ENCODE assay signal across 26 cellular contexts in the genomic region with DNA sequence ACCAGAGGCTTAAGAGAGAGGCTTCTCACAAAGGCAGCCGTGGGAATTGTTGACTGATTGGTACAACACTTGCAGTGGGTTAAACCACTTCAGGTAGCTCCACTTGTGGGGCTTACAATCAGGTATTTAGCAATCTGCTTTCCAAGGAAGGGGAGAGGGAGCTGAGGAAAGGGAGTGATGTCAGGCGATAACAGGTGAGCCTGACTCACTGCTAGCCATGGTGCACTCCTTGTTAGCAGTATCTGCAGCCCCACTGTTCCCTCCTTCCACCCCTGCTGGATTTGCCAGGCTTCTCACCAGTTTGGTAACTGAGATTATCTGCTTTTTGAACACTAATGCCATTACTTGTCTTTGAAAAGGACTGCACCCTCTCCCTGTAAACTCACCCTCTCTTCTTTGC.
"Had no signal": no experiment of that assay in that cellular context is flagged by ENCODE, and none has a peak within 500 bp of the region (broad histone marks: within the 10 kb centered on the region; RNA-seq: fewer than 3 reads in every experiment).

No MANE protein-coding gene starts in this region.

- H3K27me3 ChIP-seq: gastroesophageal sphincter, neural progenitor cell, sigmoid colon, thyroid gland had no signal

- H3K27me3 Mint-ChIP-seq: activated CD4-positive, alpha-beta T cell treated with anti-CD3 and anti-CD28 coated beads, Interleukin-2, amount 10 ng/mL, durations not matched to agents 7 days and 5 days; activated T-cell treated with anti-CD3 and anti-CD28 coated beads, Interleukin-2, amount 50 U/mL, for 24 hours; activated T-helper 17 cell treated with anti-CD3 and anti-CD28 coated beads, Interleukin-2, amount 50 U/mL, for 72 hours; dendritic cell treated with granulocyte-macrophage colony-stimulating factor and Interleukin-4, amounts not matched to agents 40 ng/mL and 50 ng/mL, for 4 days; T-cell had no signal

- DNase-seq: activated CD4-positive, alpha-beta T cell treated with anti-CD3 and anti-CD28 coated beads, Interleukin-2, amount 10 ng/mL, durations not matched to agents 7 days and 5 days; activated CD4-positive, CD25-positive, alpha-beta regulatory T cell treated with anti-CD3 and anti-CD28 coated beads, Interleukin-2, amount 50 U/mL, for 72 hours; activated CD8-positive, alpha-beta T cell treated with anti-CD3 and anti-CD28 coated beads, Interleukin-2, amount 10 ng/mL, durations not matched to agents 7 days and 5 days; activated T-cell treated with anti-CD3 and anti-CD28 coated beads, Interleukin-2, amount 50 U/mL, for 24 hours; aorta; caudate nucleus; effector CD8-positive, alpha-beta T cell; head of caudate nucleus; naive thymus-derived CD8-positive, alpha-beta T cell; sigmoid colon; stimulated activated CD4-positive, alpha-beta T cell treated with anti-CD3 and anti-CD28 coated beads, Interleukin-15, amount 100 ng/mL, for 24 hours; stimulated activated naive B cell treated with anti-CD40 and anti-IgM and Interleukin-4, amounts not matched to agents 10 μg/mL and 1 μg/mL and 100 μg/mL, for 72 hours; substantia nigra; T-cell; thyroid gland had no signal

- H3K4me3 Mint-ChIP-seq: activated CD4-positive, alpha-beta T cell treated with anti-CD3 and anti-CD28 coated beads, Interleukin-2, amount 10 ng/mL, durations not matched to agents 7 days and 5 days; activated CD8-positive, alpha-beta T cell treated with anti-CD3 and anti-CD28 coated beads, Interleukin-2, amount 10 ng/mL, durations not matched to agents 7 days and 5 days; activated T-cell treated with anti-CD3 and anti-CD28 coated beads, Interleukin-2, amount 50 U/mL, for 24 hours; activated T-helper 17 cell treated with anti-CD3 and anti-CD28 coated beads, Interleukin-2, amount 50 U/mL, for 72 hours; brain; dendritic cell treated with granulocyte-macrophage colony-stimulating factor and Interleukin-4, amounts not matched to agents 40 ng/mL and 50 ng/mL, for 4 days; naive thymus-derived CD8-positive, alpha-beta T cell; neural progenitor cell; stimulated activated naive B cell treated with anti-CD40 and anti-IgM and Interleukin-4, amounts not matched to agents 10 μg/mL and 1 μg/mL and 100 μg/mL, for 72 hours; T-cell; T-helper 2 cell treated with Interferon-gamma antibody and Interleukin-4, amounts not matched to agents 5 μg/mL and 100 μg/mL, for 36 hours had no signal

- H3K36me3 ChIP-seq: esophagus muscularis mucosa, gastroesophageal sphincter, neural progenitor cell, sigmoid colon, thyroid gland had no signal

- H3K9ac ChIP-seq: neural progenitor cell had no signal

- H3K27ac ChIP-seq: esophagus muscularis mucosa, gastroesophageal sphincter, neural progenitor cell, sigmoid colon, thyroid gland, VCaP had no signal

- H3K9me3 ChIP-seq: esophagus muscularis mucosa, gastroesophageal sphincter, sigmoid colon, thyroid gland had no signal

- H3K4me1 ChIP-seq: neural progenitor cell, thyroid gland had no signal

- H3K9me3 Mint-ChIP-seq: activated CD4-positive, alpha-beta T cell treated with anti-CD3 and anti-CD28 coated beads, Interleukin-2, amount 10 ng/mL, durations not matched to agents 7 days and 5 days; activated naive CD4-positive, alpha-beta T cell treated with anti-CD3 and anti-CD28 coated beads, Interleukin-2, amount 50 U/mL, for 72 hours; activated T-cell treated with anti-CD3 and anti-CD28 coated beads, Interleukin-2, amount 50 U/mL, for 24 hours; activated T-helper 17 cell treated with anti-CD3 and anti-CD28 coated beads, Interleukin-2, amount 50 U/mL, for 72 hours; brain; dendritic cell treated with granulocyte-macrophage colony-stimulating factor and Interleukin-4, amounts not matched to agents 40 ng/mL and 50 ng/mL, for 4 days; naive thymus-derived CD8-positive, alpha-beta T cell; neural progenitor cell; stimulated activated naive B cell treated with anti-CD40 and anti-IgM and Interleukin-4, amounts not matched to agents 10 μg/mL and 1 μg/mL and 100 μg/mL, for 72 hours; T-cell; T-helper 2 cell treated with Interferon-gamma antibody and Interleukin-4, amounts not matched to agents 5 μg/mL and 100 μg/mL, for 36 hours had no signal

- H3K4me3 ChIP-seq: esophagus muscularis mucosa, gastroesophageal sphincter, lung, neural progenitor cell, sigmoid colon, smooth muscle cell, thyroid gland had no signal

- H3K27ac Mint-ChIP-seq: activated CD4-positive, alpha-beta T cell treated with anti-CD3 and anti-CD28 coated beads, Interleukin-2, amount 10 ng/mL, durations not matched to agents 7 days and 5 days; activated CD8-positive, alpha-beta T cell treated with anti-CD3 and anti-CD28 coated beads, Interleukin-2, amount 10 ng/mL, durations not matched to agents 7 days and 5 days; activated naive CD4-positive, alpha-beta T cell treated with anti-CD3 and anti-CD28 coated beads, Interleukin-2, amount 50 U/mL, for 72 hours; activated T-cell treated with anti-CD3 and anti-CD28 coated beads, Interleukin-2, amount 50 U/mL, for 24 hours; activated T-helper 17 cell treated with anti-CD3 and anti-CD28 coated beads, Interleukin-2, amount 50 U/mL, for 72 hours; brain; dendritic cell treated with granulocyte-macrophage colony-stimulating factor and Interleukin-4, amounts not matched to agents 40 ng/mL and 50 ng/mL, for 4 days; naive thymus-derived CD8-positive, alpha-beta T cell; neural progenitor cell; stimulated activated naive B cell treated with anti-CD40 and anti-IgM and Interleukin-4, amounts not matched to agents 10 μg/mL and 1 μg/mL and 100 μg/mL, for 72 hours; T-cell; T-helper 2 cell treated with Interferon-gamma antibody and Interleukin-4, amounts not matched to agents 5 μg/mL and 100 μg/mL, for 36 hours had no signal

- ATAC-seq: activated CD8-positive, alpha-beta T cell treated with anti-CD3 and anti-CD28 coated beads, Interleukin-2, amount 10 ng/mL, durations not matched to agents 7 days and 5 days; activated naive CD4-positive, alpha-beta T cell treated with anti-CD3 and anti-CD28 coated beads, Interleukin-2, amount 50 U/mL, for 72 hours; activated T-helper 17 cell treated with anti-CD3 and anti-CD28 coated beads, Interleukin-2, amount 50 U/mL, for 72 hours; gastroesophageal sphincter; naive thymus-derived CD8-positive, alpha-beta T cell; stimulated activated naive B cell treated with anti-CD40 and anti-IgM and Interleukin-4, amounts not matched to agents 10 μg/mL and 1 μg/mL and 100 μg/mL, for 72 hours; T-cell had no signal

- H3K4me1 Mint-ChIP-seq: activated CD4-positive, alpha-beta T cell treated with anti-CD3 and anti-CD28 coated beads, Interleukin-2, amount 10 ng/mL, durations not matched to agents 7 days and 5 days; activated T-helper 17 cell treated with anti-CD3 and anti-CD28 coated beads, Interleukin-2, amount 50 U/mL, for 72 hours; naive thymus-derived CD8-positive, alpha-beta T cell; stimulated activated naive B cell treated with anti-CD40 and anti-IgM and Interleukin-4, amounts not matched to agents 10 μg/mL and 1 μg/mL and 100 μg/mL, for 72 hours; T-cell had no signal

- H3K36me3 Mint-ChIP-seq: activated naive CD4-positive, alpha-beta T cell treated with anti-CD3 and anti-CD28 coated beads, Interleukin-2, amount 50 U/mL, for 72 hours; brain; naive thymus-derived CD8-positive, alpha-beta T cell; neural progenitor cell; stimulated activated naive B cell treated with anti-CD40 and anti-IgM and Interleukin-4, amounts not matched to agents 10 μg/mL and 1 μg/mL and 100 μg/mL, for 72 hours; T-cell had no signal
